Comparison of ENCODE assay signal across 9 cellular contexts in the genomic region with DNA sequence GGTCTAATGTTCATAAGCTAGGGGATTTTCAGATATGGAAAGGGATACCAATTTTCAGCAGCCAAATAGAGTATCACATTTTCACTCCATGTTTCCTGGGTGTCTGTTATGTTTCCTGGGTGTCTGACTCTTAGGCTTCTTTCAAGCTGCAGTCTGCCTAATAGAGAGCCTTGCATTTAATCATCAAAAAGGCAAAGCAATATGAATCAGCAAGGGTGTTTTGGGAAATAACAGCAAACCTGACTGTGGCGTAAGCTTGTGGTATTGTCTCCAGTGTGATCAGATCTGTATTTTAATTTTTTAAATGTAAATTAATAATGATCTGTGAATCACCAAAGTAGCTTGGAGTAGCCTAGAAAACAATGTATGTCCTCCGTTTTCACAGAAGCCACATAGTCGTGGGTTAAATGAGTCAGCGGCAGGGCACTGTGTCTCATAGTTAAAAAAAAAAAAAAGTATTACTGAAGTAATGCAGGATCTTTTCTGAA. TPM values are rescaled to one million over a fixed set of nuclear protein-coding genes. Genes with fewer than 3 reads are reported as not detected.
DNase-seq lines count a peak whose midpoint lies in the region; ATAC-seq and TF ChIP-seq lines count a peak whose summit lies in the region.
"Had no signal": no experiment of that assay in that cellular context is flagged by ENCODE, and none has a peak within 500 bp of the region (broad histone marks: within the 10 kb centered on the region; RNA-seq: fewer than 3 reads in every experiment).

No MANE protein-coding gene starts in this region.

- H3K9me3 Mint-ChIP-seq in HFFc6 = no peaks in the 10 kb centered on the region

- ATAC-seq in HG02571 (IDR thresholded peaks at IDR 0.05; ENCODE audit: unreplicated experiment) = no peak
- ATAC-seq in HG02973 (IDR thresholded peaks at IDR 0.05; ENCODE audit: unreplicated experiment) = no peak
- no peak for ATAC-seq in GM21723 (IDR thresholded peaks at IDR 0.05; ENCODE audit: unreplicated experiment)
- ATAC-seq: left lobe of liver had no signal

- DNase-seq in HFFc6 (peak; percentile 81), HEK293T (ENCODE audit: extremely low spot score) (no peak)
- DNase-seq in activated CD4-positive, alpha-beta T cell treated with anti-CD3 and anti-CD28 coated beads, Interleukin-2, amount 50 U/mL, for 1 hour = peak; percentile 12
- peak in 2 of 3 donors; percentile 9 to 14 for DNase-seq in effector memory CD4-positive, alpha-beta T cell
- peak; percentile 36 to 53 for DNase-seq in stimulated activated CD4-positive, alpha-beta T cell treated with anti-CD3 and anti-CD28 coated beads, Interleukin-2, amount 100 ng/mL, for 24 hours

- peak overlapping the region; percentile 34 for H3K27ac ChIP-seq in effector memory CD4-positive, alpha-beta T cell (ENCODE audit: insufficient read depth, low read length, poor library complexity, severe bottlenecking)

- H3K4me1 Mint-ChIP-seq in HFFc6 (ENCODE audit: low read depth) = peaks cover 22% of the 10 kb centered on the region

- no peak for TF ChIP-seq CTCF in HFFc6 (IDR thresholded peaks at IDR 0.05)

- peak overlapping the region; percentile 83 for H3K27ac Mint-ChIP-seq in HFFc6

- peaks cover 51% of the 10 kb centered on the region for H3K36me3 ChIP-seq in effector memory CD4-positive, alpha-beta T cell (ENCODE audit: control insufficient read depth, insufficient read depth, low read length)

- H3K36me3 Mint-ChIP-seq in HFFc6 (ENCODE audit: low read depth) = peaks cover 5% of the 10 kb centered on the region; the same call in 1 of the 2 replicates

- POLR2A ChIA-PET in HEK293T (lab: Yijun Ruan, JAX) = interaction anchor here (0.6 to 1.3 kb wide), 2 partner anchors 70 to 469 kb away, joined by 3 to 4 read pairs; partner anchors contain the start of genes HEATR1 and NID1

- peaks cover 9% of the 10 kb centered on the region for H3K4me1 ChIP-seq in effector memory CD4-positive, alpha-beta T cell (ENCODE audit: control insufficient read depth, insufficient read depth, low read length, poor library complexity, severe bottlenecking)

- H3K27me3 Mint-ChIP-seq in HFFc6 (ENCODE audit: insufficient read depth) = no peaks in the 10 kb centered on the region; the same call in 1 of the 2 replicates

- H3K4me3 ChIP-seq in effector memory CD4-positive, alpha-beta T cell (ENCODE audit: insufficient read depth, low read depth, low read length, poor library complexity, severe bottlenecking) = no peak overlapping the region

- no peaks in the 10 kb centered on the region for H3K27me3 ChIP-seq in effector memory CD4-positive, alpha-beta T cell (replicated peaks; ENCODE audit: control insufficient read depth, insufficient read depth, low read length, poor library complexity, severe bottlenecking)

- CTCF ChIA-PET in HEK293T (lab: Yijun Ruan, JAX) = interaction anchor here (0.6 to 1.1 kb wide), 3 partner anchors 10 to 376 kb away, joined by 3 to 8 read pairs (median 4); no protein-coding TSS in a partner anchor

- H3K9me3 ChIP-seq in effector memory CD4-positive, alpha-beta T cell (ENCODE audit: control insufficient read depth, low read length) = no peaks in the 10 kb centered on the region

- H3K4me3 Mint-ChIP-seq in HFFc6 = no peak overlapping the region

TF ChIP-seq in HEK293T, 16 proteins besides CTCF, POLR2A, EP300 and RAD21:
- no peak for TF ChIP-seq ARNT (IDR thresholded peaks at IDR 0.05)
- TF ChIP-seq CTBP1 (IDR thresholded peaks at IDR 0.05; ENCODE audit: borderline replicate concordance) = no peak
- no peak for TF ChIP-seq TARDBP (IDR thresholded peaks at IDR 0.05)
- TF ChIP-seq FOXM1 (IDR thresholded peaks at IDR 0.05; ENCODE audit: borderline replicate concordance) = no peak
- TF ChIP-seq SUZ12 (IDR thresholded peaks at IDR 0.05) = no peak
- TF ChIP-seq NFRKB (IDR thresholded peaks at IDR 0.05) = no peak
- TF ChIP-seq FOXA1 (IDR thresholded peaks at IDR 0.05) = no peak
- no peak for TF ChIP-seq ZNF384 (IDR thresholded peaks at IDR 0.05)
- no peak for TF ChIP-seq BHLHE40 (IDR thresholded peaks at IDR 0.05; ENCODE audit: borderline replicate concordance)
- no peak for TF ChIP-seq L3MBTL2 (conservative IDR thresholded peaks at IDR 0.05)
- TF ChIP-seq, protein P1, sequence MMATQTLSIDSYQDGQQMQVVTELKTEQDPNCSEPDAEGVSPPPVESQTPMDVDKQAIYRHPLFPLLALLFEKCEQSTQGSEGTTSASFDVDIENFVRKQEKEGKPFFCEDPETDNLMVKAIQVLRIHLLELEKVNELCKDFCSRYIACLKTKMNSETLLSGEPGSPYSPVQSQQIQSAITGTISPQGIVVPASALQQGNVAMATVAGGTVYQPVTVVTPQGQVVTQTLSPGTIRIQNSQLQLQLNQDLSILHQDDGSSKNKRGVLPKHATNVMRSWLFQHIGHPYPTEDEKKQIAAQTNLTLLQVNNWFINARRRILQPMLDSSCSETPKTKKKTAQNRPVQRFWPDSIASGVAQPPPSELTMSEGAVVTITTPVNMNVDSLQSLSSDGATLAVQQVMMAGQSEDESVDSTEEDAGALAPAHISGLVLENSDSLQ (IDR thresholded peaks at IDR 0.05) = no peak
- no peak for TF ChIP-seq LEF1 (IDR thresholded peaks at IDR 0.05; ENCODE audit: borderline replicate concordance)
- TF ChIP-seq ELF4 (IDR thresholded peaks at IDR 0.05) = no peak
- no peak for TF ChIP-seq FOXK2 (IDR thresholded peaks at IDR 0.05)
- TF ChIP-seq HDGF (IDR thresholded peaks at IDR 0.05; ENCODE audit: borderline replicate concordance) = no peak
- no peak for TF ChIP-seq SP1 (IDR thresholded peaks at IDR 0.05)

RNA-seq across cellular contexts. Expression of gene LGALS8, which starts 10.4 kb away (rescaled TPM):
- total RNA-seq in HFFc6 (2021; fragmentation: NEBNext Ultra II Directional; extraction: Animal tissue kit (Norgen Biotek cat#: 25700)) = 10 to 100 TPM; 27.4 to 37.5 (median 35.0) TPM
